8 cellular contexts compared by ENCODE assay signal in genomic region chr15:75024102-75024636, GRCh38. TPM values are rescaled to one million over a fixed set of nuclear protein-coding genes. Genes with fewer than 3 reads are reported as not detected.
DNase-seq lines count a peak whose midpoint lies in the region; ATAC-seq and TF ChIP-seq lines count a peak whose summit lies in the region.

No MANE protein-coding gene starts in this region.

- intact Hi-C loops in dorsolateral prefrontal cortex (cut with DNase I): loop anchor here (10.0 kb wide), 3 partner anchors 281 to 621 kb away; partner anchors contain the start of genes IMP3 (in 1 of the 2), MAN2C1 (in 1 of the 2) and SNX33 (in 1 of the 2)
- intact Hi-C loops in vagina (cut with DNase I): no loop called here

- no peak overlapping the region for H2BK5ac ChIP-seq in mesenchymal stem cell (ENCODE audit: low read depth, low read length, poor library complexity, severe bottlenecking)

- H3K4me3 ChIP-seq in dorsolateral prefrontal cortex (peak overlapping the region; percentile 49 to 98 (median 89)), mesenchymal stem cell (ENCODE audit: insufficient read depth in 1 of 2, low read depth in 1 of 2, low read length in 2 of 2) (peak overlapping the region in 1 of 2 experiments; percentile 97), vagina (peak overlapping the region; percentile 76 to 89)

- H2BK120ac ChIP-seq in mesenchymal stem cell (ENCODE audit: low read depth, low read length): no peak overlapping the region

- no peak overlapping the region for H4K91ac ChIP-seq in mesenchymal stem cell (ENCODE audit: low read length)

- H3K36me3 ChIP-seq in mesenchymal stem cell (ENCODE audit: control insufficient read depth in 1 of 2, insufficient read depth in 2 of 2, low read depth in 1 of 2, low read length in 2 of 2): peaks cover 4 to 16% of the 10 kb centered on the region in 2 experiments
- H3K36me3 ChIP-seq in vagina: no peaks in the 10 kb centered on the region

- H3K14ac ChIP-seq in mesenchymal stem cell (ENCODE audit: low read length in 2 of 2): no peak overlapping the region

- TF ChIP-seq CTCF in GM13977 (IDR thresholded peaks at IDR 0.05; ENCODE audit: extremely low read depth, insufficient read depth, missing control alignments) (no peak), dorsolateral prefrontal cortex (IDR thresholded peaks at IDR 0.05 in 54 of 56, conservative IDR thresholded peaks at IDR 0.05 in 2 of 56; ENCODE audit: low read depth in 1 of 56, partially characterized antibody in 56 of 56) (no peak), vagina (IDR thresholded peaks at IDR 0.05) (no peak)

- peaks cover 19% of the 10 kb centered on the region for H3K79me1 ChIP-seq in mesenchymal stem cell (replicated peaks; ENCODE audit: low read length, poor library complexity, severe bottlenecking)

- no peak overlapping the region for H3K18ac ChIP-seq in mesenchymal stem cell (ENCODE audit: low read depth in 1 of 2, low read length in 2 of 2)

- no peak for TF ChIP-seq POLR2A in vagina (IDR thresholded peaks at IDR 0.05)

- in situ Hi-C loops in GM13977 (cut with MboI; ENCODE audit: low pct_unique_long_range_greater_than_20kb, low sequenced_read_pairs, unreplicated experiment): no loop called here

- H2BK15ac ChIP-seq in mesenchymal stem cell (ENCODE audit: low read depth, poor library complexity, severe bottlenecking): no peak overlapping the region

- DNase-seq in Ammon's horn (ENCODE audit: low spot score) (peak; percentile 42), GM13977 (ENCODE audit: low spot score) (peak; percentile 51), RPMI7951 (ENCODE audit: low read depth) (peak; percentile 53), dorsolateral prefrontal cortex (peak in 1 of 10 donors; percentile 12), mesenchymal stem cell (peak; percentile 42), vagina (ENCODE audit: extremely low spot score in 2 of 2) (no peak), superior temporal gyrus (ENCODE audit: extremely low spot score) (no peak)

- H2BK12ac ChIP-seq in mesenchymal stem cell (ENCODE audit: low read length in 2 of 2): no peak overlapping the region

- H3K4ac ChIP-seq in mesenchymal stem cell (ENCODE audit: low read depth in 1 of 2, low read length in 2 of 2): no peak overlapping the region

- H3K23ac ChIP-seq in mesenchymal stem cell (ENCODE audit: low read length in 2 of 2): no peak overlapping the region

- no peak for ATAC-seq in HG03139 (IDR thresholded peaks at IDR 0.05; ENCODE audit: unreplicated experiment)

- no peak overlapping the region for H2AFZ ChIP-seq in mesenchymal stem cell (ENCODE audit: low read depth, low read length)

- WGBS in mesenchymal stem cell: 45% methylated on average over 5 of the region's 5 CpGs

- peak overlapping the region in 37 of 59 donors; percentile 50 to 96 (median 90) for H3K27ac ChIP-seq in dorsolateral prefrontal cortex
- no peak overlapping the region for H3K27ac ChIP-seq in mesenchymal stem cell (ENCODE audit: low read length, poor library complexity, severe bottlenecking)
- H3K27ac ChIP-seq in vagina: peak overlapping the region; percentile 92

- H2AK5ac ChIP-seq in mesenchymal stem cell (ENCODE audit: low read length, severe bottlenecking): no peak overlapping the region

- H3K4me1 ChIP-seq in mesenchymal stem cell (ENCODE audit: control insufficient read depth, insufficient read depth, low read depth, low read length) (no peaks in the 10 kb centered on the region), vagina (peaks cover 23% of the 10 kb centered on the region)

- H4K8ac ChIP-seq in mesenchymal stem cell (ENCODE audit: low read length): no peak overlapping the region

- H3K9ac ChIP-seq in mesenchymal stem cell (ENCODE audit: low read length): peak overlapping the region; percentile 99

- peak overlapping the region; percentile 78 for H3K4me2 ChIP-seq in mesenchymal stem cell (ENCODE audit: low read length, poor library complexity, severe bottlenecking)

- H3K9me3 ChIP-seq in mesenchymal stem cell (ENCODE audit: control insufficient read depth, low read length) (no peaks in the 10 kb centered on the region), vagina (no peaks in the 10 kb centered on the region)

- H3K27me3 ChIP-seq in dorsolateral prefrontal cortex (no peaks in the 10 kb centered on the region), mesenchymal stem cell (ENCODE audit: control insufficient read depth in 1 of 2, insufficient read depth in 1 of 2, low read length in 2 of 2) (no peaks in the 10 kb centered on the region), vagina (no peaks in the 10 kb centered on the region)

RNA-seq across cellular contexts. Expression of gene PPCDC, which starts 0.8 kb away (rescaled TPM):
- 17.9 and 32.4 TPM in 2 replicates for total RNA-seq in RPMI7951 (2014; rRNA removed; shearing (Covaris generic))
- 10 to 100 TPM in 59 of 120 experiments, 1 to 10 TPM in 61; 3.9 to 23.6 (median 9.9) TPM for total RNA-seq in dorsolateral prefrontal cortex
- 4.0 TPM for polyA plus RNA-seq in mesenchymal stem cell (2013, experiment 1 of 2)
- 4.6 TPM for polyA plus RNA-seq in mesenchymal stem cell (2013, experiment 2 of 2)
- total RNA-seq in vagina: 23.8 TPM

RNA-seq across cellular contexts. Expression of gene SCAMP5, which starts 28.8 kb away (rescaled TPM):
- 4.0 and 4.4 TPM in 2 replicates for total RNA-seq in RPMI7951 (2014; rRNA removed; shearing (Covaris generic))
- total RNA-seq in dorsolateral prefrontal cortex: 100 to 1,000 TPM; 158 to 432 (median 337) TPM
- 2.4 TPM for polyA plus RNA-seq in mesenchymal stem cell (2013, experiment 1 of 2)
- polyA plus RNA-seq in mesenchymal stem cell (2013, experiment 2 of 2): 2.2 TPM
- 6.6 TPM for total RNA-seq in vagina

Comparison
In these comparisons a context has a peak if more than half of its experiments do, and no peak if none do; other contexts are left out.
1. DNase-seq: peak in Ammon's horn (single experiment), GM13977 (single experiment), RPMI7951 (single experiment) and mesenchymal stem cell (single experiment); none in vagina (0 of 2) and superior temporal gyrus (single experiment).
2. RNA of gene SCAMP5, which starts 28.8 kb away (total RNA-seq): 158 to 432 TPM in dorsolateral prefrontal cortex; 6.6 TPM in vagina (single experiment) and 4.0 to 4.4 TPM in RPMI7951; every median in the first group is over 10 times any median in the second.